10 cellular contexts compared by ENCODE assay signal in the genomic region with DNA sequence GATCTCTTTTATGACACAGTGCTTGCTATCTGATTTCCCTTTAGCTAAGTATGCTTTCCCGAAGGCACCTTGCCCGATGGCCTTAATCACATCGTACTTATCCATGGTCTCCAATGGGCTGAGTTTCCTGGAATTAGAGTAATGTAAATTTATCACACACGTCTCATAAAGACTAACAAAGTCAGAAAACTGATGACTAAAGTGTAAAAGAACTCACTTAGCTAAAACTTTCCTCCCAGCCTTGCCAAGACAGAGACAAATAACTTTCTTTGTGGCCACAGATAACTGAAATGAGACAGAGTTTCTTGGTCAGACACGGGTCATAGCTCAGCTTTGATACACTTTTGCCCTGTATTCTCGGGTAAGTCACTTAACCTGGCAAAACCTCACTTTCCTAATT. TPM values are rescaled to one million over a fixed set of nuclear protein-coding genes. Genes with fewer than 3 reads are reported as not detected.
DNase-seq lines count a peak whose midpoint lies in the region; ATAC-seq, FAIRE-seq and TF ChIP-seq lines count a peak whose summit lies in the region.
"Had no signal": no experiment of that assay in that cellular context is flagged by ENCODE, and none has a peak within 500 bp of the region (broad histone marks: within the 10 kb centered on the region; RNA-seq: fewer than 3 reads in every experiment).

No MANE protein-coding gene starts in this region.

- H3F3A ChIP-seq in MM.1S (ENCODE audit: insufficient read depth, low read length): no peaks in the 10 kb centered on the region

- CTCF ChIA-PET in HepG2 (lab: Yijun Ruan, JAX; ENCODE audit: low intra/inter-chr PET ratio, low total read pairs): interaction anchor here (0.6 to 3.4 kb wide), 10 partner anchors 56 to 323 kb away, joined by 3 to 28 read pairs (median 8); a partner anchor contains a TSS

- BruUV-seq in HepG2 (replicated peaks; lab: Mats Ljungman, UMichigan): no TSS peak

- H3K27ac ChIP-seq in HepG2 (ENCODE audit: extremely low read length, insufficient read depth, low read length) (no peak overlapping the region), right lobe of liver (no peak overlapping the region), MM.1S (ENCODE audit: low read length) (no peak overlapping the region), uterus (peak overlapping the region; percentile 50), foreskin keratinocyte (no peak overlapping the region)
- H3K27ac ChIP-seq: C4-2B, ovary had no signal

- H3K27me3 ChIP-seq in HepG2 (ENCODE audit: control insufficient read depth in 1 of 2, insufficient read depth in 2 of 2, low read length in 2 of 2): no peaks in the 10 kb centered on the region
- H3K27me3 ChIP-seq in right lobe of liver: no peaks in the 10 kb centered on the region
- H3K27me3 ChIP-seq in MM.1S (replicated peaks; ENCODE audit: insufficient read depth, low read length): no peaks in the 10 kb centered on the region
- no peaks in the 10 kb centered on the region for H3K27me3 ChIP-seq in uterus
- no peaks in the 10 kb centered on the region for H3K27me3 ChIP-seq in foreskin keratinocyte
- H3K27me3 ChIP-seq: ovary had no signal

- intact Hi-C loops in HepG2 (cut with micrococcal nuclease; ENCODE audit: unreplicated experiment) (loop anchor here (1.0 to 5.0 kb wide), 6 partner anchors 56 to 312 kb away; no protein-coding TSS in a partner anchor), right lobe of liver (cut with DNase I) (loop anchor here (5.0 to 10.0 kb wide), 3 partner anchors 123 to 233 kb away; no protein-coding TSS in a partner anchor), uterus (cut with DNase I; ENCODE audit: low total_unique reads) (loop anchor here (10.0 kb wide), 1 partner anchor 313 kb away; no protein-coding TSS in a partner anchor)

- no peak for DNase-seq in HepG2 (ENCODE audit: low spot score)
- DNase-seq in right lobe of liver: no peak
- DNase-seq in MM.1S: no peak
- DNase-seq in fibroblast of the aortic adventitia (ENCODE audit: low read depth): peak; percentile 82
- no peak for DNase-seq in uterus
- no peak for DNase-seq in foreskin keratinocyte
- DNase-seq in HK-2 (ENCODE audit: unreplicated experiment): no peak
- DNase-seq in AG20443 (ENCODE audit: low spot score): no peak

- H3K9me3 ChIP-seq in HepG2 (ENCODE audit: low read length): no peaks in the 10 kb centered on the region
- H3K9me3 ChIP-seq in right lobe of liver: no peaks in the 10 kb centered on the region
- H3K9me3 ChIP-seq in MM.1S (replicated peaks; ENCODE audit: insufficient read depth, low read length): no peaks in the 10 kb centered on the region
- no peaks in the 10 kb centered on the region for H3K9me3 ChIP-seq in uterus
- H3K9me3 ChIP-seq: ovary had no signal

- H3K4me3 ChIP-seq in HepG2 (replicated peaks in 1 of 3; ENCODE audit: insufficient read depth in 1 of 3, low read depth in 2 of 3, low read length in 3 of 3) (peak overlapping the region in 2 of 3 experiments; percentile 63 to 76; a peak in 3 of 6 replicates), right lobe of liver (no peak overlapping the region), MM.1S (ENCODE audit: low read length) (no peak overlapping the region), fibroblast of the aortic adventitia (ENCODE audit: low read depth, low read length) (peak overlapping the region; percentile 23), uterus (no peak overlapping the region)

- TF ChIP-seq RAD21 in HepG2 (CRISPR knock-in tag; IDR thresholded peaks at IDR 0.05): no peak

- FAIRE-seq in HepG2 (lab: Jason Lieb, UNC): no peak

- H3K9me2 ChIP-seq in MM.1S (replicated peaks; ENCODE audit: insufficient read depth, low read length): no peaks in the 10 kb centered on the region

- TF ChIP-seq EP300 in HepG2 (IDR thresholded peaks at IDR 0.05; ENCODE audit: low read depth in 2 of 2, low read length in 2 of 2) (no peak), HepG2 (CRISPR knock-in tag; IDR thresholded peaks at IDR 0.05; ENCODE audit: borderline replicate concordance) (no peak)

- H3K36me3 ChIP-seq in HepG2 (replicated peaks in 1 of 2; ENCODE audit: control insufficient read depth in 1 of 2, insufficient read depth in 2 of 2, low read length in 2 of 2) (peaks cover 4 to 16% of the 10 kb centered on the region in 2 experiments; a peak in 4 of 5 replicates), right lobe of liver (no peaks in the 10 kb centered on the region), MM.1S (replicated peaks; ENCODE audit: insufficient read depth, low read length) (no peaks in the 10 kb centered on the region), uterus (no peaks in the 10 kb centered on the region)
- H3K36me3 ChIP-seq: ovary had no signal

- peak; percentile 1; the same call in 2 of the 3 replicates for ATAC-seq in HepG2
- no peak for ATAC-seq in right lobe of liver
- ATAC-seq in foreskin keratinocyte: no peak

- TF ChIP-seq POLR2A in HepG2 (IDR thresholded peaks at IDR 0.05; ENCODE audit: insufficient read depth in 1 of 2, low read depth in 2 of 2, low read length in 2 of 2) (no peak), right lobe of liver (IDR thresholded peaks at IDR 0.05) (no peak), uterus (IDR thresholded peaks at IDR 0.05) (no peak)

- in situ Hi-C loops in HepG2 (cut with HindIII; ENCODE audit: extremely low pct_ligation_motif_present, low pct_unique_long_range_greater_than_20kb): loop anchor here (5.0 to 10.0 kb wide), 4 partner anchors 55 to 313 kb away; a partner anchor contains a TSS

- no peaks in the 10 kb centered on the region for H3K79me2 ChIP-seq in HepG2 (ENCODE audit: insufficient read depth, low read length)
- no peaks in the 10 kb centered on the region for H3K79me2 ChIP-seq in MM.1S (ENCODE audit: low read length)

- H3K4me1 ChIP-seq in HepG2 (ENCODE audit: insufficient read depth, low read length) (peaks cover 14% of the 10 kb centered on the region), right lobe of liver (peaks cover 0 to 12% (median 0%) of the 10 kb centered on the region in 4 donors), MM.1S (ENCODE audit: low read length) (no peaks in the 10 kb centered on the region), uterus (no peaks in the 10 kb centered on the region), foreskin keratinocyte (peaks cover 7% of the 10 kb centered on the region)

- POLR2A ChIA-PET in HepG2 (lab: Yijun Ruan, JAX): interaction anchor here (0.9 to 2.2 kb wide), 4 partner anchors 56 to 191 kb away, joined by 3 to 12 read pairs (median 4); no protein-coding TSS in a partner anchor

- no peak for TF ChIP-seq CTCF in HepG2 (CRISPR knock-in tag; IDR thresholded peaks at IDR 0.05)
- TF ChIP-seq CTCF in right lobe of liver (IDR thresholded peaks at IDR 0.05): no peak
- no peak for TF ChIP-seq CTCF in MM.1S (IDR thresholded peaks at IDR 0.05; ENCODE audit: low read length)
- TF ChIP-seq CTCF in fibroblast of the aortic adventitia (IDR thresholded peaks at IDR 0.05; ENCODE audit: insufficient read depth, low read length): no peak
- no peak for TF ChIP-seq CTCF in uterus (IDR thresholded peaks at IDR 0.05)
- TF ChIP-seq CTCF in foreskin keratinocyte (conservative IDR thresholded peaks at IDR 0.05): no peak

- peak overlapping the region; percentile 86 for H3K4me2 ChIP-seq in HepG2 (ENCODE audit: low read depth, low read length)
- peak overlapping the region; percentile 77 for H3K4me2 ChIP-seq in MM.1S (ENCODE audit: low read depth, low read length)

- 45% methylated on average over 6 of the region's 6 CpGs for WGBS in HepG2 (ENCODE audit: low lambda C conversion rate)
- WGBS in right lobe of liver (ENCODE audit: insufficient coverage, low coverage, low lambda C conversion rate, missing lambda C conversion rate): 25% methylated on average over 6 of the region's 6 CpGs

- no peak overlapping the region for H3K9ac ChIP-seq in HepG2 (ENCODE audit: insufficient read depth, low read depth, low read length)
- no peak overlapping the region for H3K9ac ChIP-seq in MM.1S (ENCODE audit: low read length)

- no peaks in the 10 kb centered on the region for H4K20me1 ChIP-seq in HepG2 (ENCODE audit: insufficient read depth, low read length)
- no peaks in the 10 kb centered on the region for H4K20me1 ChIP-seq in MM.1S (ENCODE audit: insufficient read depth, low read length)

- H2AFZ ChIP-seq in HepG2 (ENCODE audit: low read length) (peak overlapping the region; percentile 31), MM.1S (ENCODE audit: low read length) (no peak overlapping the region)

RNA-seq across cellular contexts. Expression of a gene that starts 1.5 kb away (rescaled TPM):
- total RNA-seq in HepG2 (2016; rRNA removed; fragmentation: Illumina TruSeq; extraction: Trizol) (0.21 and 0.22 TPM in 2 replicates), right lobe of liver (under 1 TPM in 1 of 6 experiments, not detected in 5; 0.06 TPM), fibroblast of the aortic adventitia (ENCODE audit: low replicate concordance) (0.45 TPM in 1 of 2 replicates, not detected in the other), uterus (1 to 10 TPM in 3 of 4 donors, under 1 TPM in 1; 0.76 to 7.9 (median 3.5) TPM), foreskin keratinocyte (0.07 TPM in 1 of 2 replicates, not detected in the other)
- total RNA-seq in HepG2 (2016; cell fraction: cytosol; rRNA removed; fragmentation: Illumina TruSeq; extraction: Trizol; ENCODE audit: low read depth): 0.18 TPM in 1 of 2 replicates, not detected in the other
- 0.19 and 0.21 TPM in 2 replicates for total RNA-seq in HepG2 (2016; cell fraction: insoluble cytoplasmic fraction; rRNA removed; fragmentation: Illumina TruSeq; extraction: Trizol)
- total RNA-seq in HepG2 (2016; cell fraction: membrane; rRNA removed; fragmentation: Illumina TruSeq; extraction: Trizol): 0.07 and 0.12 TPM in 2 replicates
- total RNA-seq in HepG2 (2016; cell fraction: nucleus; rRNA removed; fragmentation: Illumina TruSeq; extraction: Trizol): 0.16 and 0.28 TPM in 2 replicates
- polyA plus RNA-seq in HepG2 (2011; rRNA removed) (0.09 and 0.12 TPM in 2 replicates), foreskin keratinocyte (0.01 and 0.02 TPM in 2 replicates)
- polyA plus RNA-seq in HepG2 (2011; cell fraction: cytosol; rRNA removed): 0.01 and 0.05 TPM in 2 replicates
- 0.19 TPM in 2 replicates for polyA plus RNA-seq in HepG2 (2011; cell fraction: nucleus; rRNA removed)
- 0.24 and 0.25 TPM in 2 replicates for polyA plus RNA-seq in HepG2 (2012)
- polyA plus RNA-seq in HepG2 (2016; cell fraction: cytosol; fragmentation: Illumina TruSeq; extraction: Trizol; ENCODE audit: low read depth): not detected in 2 replicates
- 0.09 and 0.19 TPM in 2 replicates for polyA plus RNA-seq in HepG2 (2016; cell fraction: insoluble cytoplasmic fraction; fragmentation: Illumina TruSeq; extraction: Trizol; ENCODE audit: low read depth)
- 0.07 TPM in 1 of 2 replicates, not detected in the other for polyA plus RNA-seq in HepG2 (2016; cell fraction: membrane; fragmentation: Illumina TruSeq; extraction: Trizol; ENCODE audit: low read depth)
- polyA plus RNA-seq in HepG2 (2016; cell fraction: nucleus; fragmentation: Illumina TruSeq; extraction: Trizol; ENCODE audit: insufficient read depth, low read depth): 0.37 and 0.72 TPM in 2 replicates
- polyA minus RNA-seq in HepG2 (2011; rRNA and poly(A)+ RNA removed; ENCODE audit: low replicate concordance): 0.10 TPM in 1 of 2 replicates, not detected in the other
- polyA minus RNA-seq in HepG2 (2011; cell fraction: cytosol; rRNA and poly(A)+ RNA removed): not detected in 2 replicates
- 0.26 and 0.37 TPM in 2 replicates for polyA minus RNA-seq in HepG2 (2011; cell fraction: nucleus; rRNA and poly(A)+ RNA removed)

RNA-seq across cellular contexts. Expression of a gene that starts 32.0 kb away (rescaled TPM):
- total RNA-seq in HepG2 (2016; rRNA removed; fragmentation: Illumina TruSeq; extraction: Trizol) (36.7 and 44.9 TPM in 2 replicates), right lobe of liver (1 to 10 TPM; 4.5 to 7.1 (median 6.2) TPM), fibroblast of the aortic adventitia (ENCODE audit: low replicate concordance) (12.3 and 33.9 TPM in 2 replicates), uterus (10 to 100 TPM; 16.1 to 95.0 (median 21.9) TPM), foreskin keratinocyte (9.8 and 12.2 TPM in 2 replicates)
- 9.7 and 12.6 TPM in 2 replicates for total RNA-seq in HepG2 (2016; cell fraction: cytosol; rRNA removed; fragmentation: Illumina TruSeq; extraction: Trizol; ENCODE audit: low read depth)
- 36.6 and 45.1 TPM in 2 replicates for total RNA-seq in HepG2 (2016; cell fraction: insoluble cytoplasmic fraction; rRNA removed; fragmentation: Illumina TruSeq; extraction: Trizol)
- total RNA-seq in HepG2 (2016; cell fraction: membrane; rRNA removed; fragmentation: Illumina TruSeq; extraction: Trizol): 19.2 and 21.1 TPM in 2 replicates
- 32.6 and 38.5 TPM in 2 replicates for total RNA-seq in HepG2 (2016; cell fraction: nucleus; rRNA removed; fragmentation: Illumina TruSeq; extraction: Trizol)
- polyA plus RNA-seq in HepG2 (2011; rRNA removed) (47.6 and 68.2 TPM in 2 replicates), foreskin keratinocyte (8.7 and 9.0 TPM in 2 replicates)
- 25.3 and 33.8 TPM in 2 replicates for polyA plus RNA-seq in HepG2 (2011; cell fraction: cytosol; rRNA removed)
- polyA plus RNA-seq in HepG2 (2011; cell fraction: nucleus; rRNA removed): 67.5 and 93.8 TPM in 2 replicates
- polyA plus RNA-seq in HepG2 (2012): 33.0 and 40.9 TPM in 2 replicates
- polyA plus RNA-seq in HepG2 (2016; cell fraction: cytosol; fragmentation: Illumina TruSeq; extraction: Trizol; ENCODE audit: low read depth): 6.4 and 9.5 TPM in 2 replicates
- 47.8 and 50.1 TPM in 2 replicates for polyA plus RNA-seq in HepG2 (2016; cell fraction: insoluble cytoplasmic fraction; fragmentation: Illumina TruSeq; extraction: Trizol; ENCODE audit: low read depth)
- 12.9 and 17.9 TPM in 2 replicates for polyA plus RNA-seq in HepG2 (2016; cell fraction: membrane; fragmentation: Illumina TruSeq; extraction: Trizol; ENCODE audit: low read depth)
- 62.7 and 63.1 TPM in 2 replicates for polyA plus RNA-seq in HepG2 (2016; cell fraction: nucleus; fragmentation: Illumina TruSeq; extraction: Trizol; ENCODE audit: insufficient read depth, low read depth)
- polyA minus RNA-seq in HepG2 (2011; rRNA and poly(A)+ RNA removed; ENCODE audit: low replicate concordance): 1.7 and 17.2 TPM in 2 replicates
- polyA minus RNA-seq in HepG2 (2011; cell fraction: cytosol; rRNA and poly(A)+ RNA removed): 22.9 and 23.5 TPM in 2 replicates
- 56.4 and 60.9 TPM in 2 replicates for polyA minus RNA-seq in HepG2 (2011; cell fraction: nucleus; rRNA and poly(A)+ RNA removed)

Comparison
In these comparisons a context has a peak if more than half of its experiments do, and no peak if none do; other contexts are left out.
1. H3K4me3 ChIP-seq: peak in HepG2 (2 of 3) and fibroblast of the aortic adventitia (single experiment); none in right lobe of liver (0 of 3), MM.1S (single experiment) and uterus (0 of 2).
2. H3K27ac ChIP-seq: peak in uterus (2 of 2); none in HepG2 (single experiment), right lobe of liver (0 of 3), MM.1S (single experiment) and foreskin keratinocyte (single experiment).